ENCODE assay signal across 8 cellular contexts in the genomic region with DNA sequence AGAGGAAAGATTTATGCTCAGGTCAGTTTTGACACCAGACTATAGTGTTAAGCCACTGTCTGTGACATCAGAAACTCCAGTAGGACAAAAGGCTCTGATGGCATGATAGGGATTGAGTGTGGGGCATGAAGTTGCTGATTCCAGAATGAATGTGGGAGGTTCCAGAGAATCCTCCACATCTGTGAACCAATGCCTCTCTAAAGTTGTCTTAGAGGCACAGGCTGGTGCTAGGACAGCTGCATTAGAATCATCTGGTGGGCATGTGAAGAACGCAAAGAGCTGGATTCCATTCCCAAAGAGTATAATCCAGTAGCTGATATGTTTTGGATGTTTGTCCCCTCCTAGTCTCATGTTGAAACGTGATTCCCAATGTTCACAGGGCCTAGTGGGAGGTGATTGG.
"Had no signal": no experiment of that assay in that cellular context is flagged by ENCODE, and none has a peak within 500 bp of the region (broad histone marks: within the 10 kb centered on the region; RNA-seq: fewer than 3 reads in every experiment).

No MANE protein-coding gene starts in this region.

- H3K4me1 Mint-ChIP-seq: H9, IgD-negative memory B cell had no signal

- H3K4me3 ChIP-seq: GM23338 had no signal

- DNase-seq: H9, HCEC 1CT had no signal

- FAIRE-seq: H1, H54, HepG2 had no signal

- H3K27ac Mint-ChIP-seq: GM23338, H9, IgD-negative memory B cell had no signal

- H3K4me3 Mint-ChIP-seq: GM23338, H9, IgD-negative memory B cell had no signal

- H2AFZ ChIP-seq: GM23338 had no signal

- H3K4me2 ChIP-seq: GM23338 had no signal

- H3K9me3 Mint-ChIP-seq: GM23338, H9, IgD-negative memory B cell had no signal

- H3K27ac ChIP-seq: HL-60 had no signal

- H3K27me3 Mint-ChIP-seq: IgD-negative memory B cell had no signal

- ATAC-seq: GM23338, HepG2 had no signal
